1 cellular context compared by ENCODE assay signal in genomic region chr1:23904748-23905357, GRCh38.
TF ChIP-seq lines count a peak whose summit lies in the region.

No MANE protein-coding gene starts in this region.

TF ChIP-seq in GM12878, 131 proteins besides CTCF, POLR2A, EP300 and RAD21 (continued from another document and continues in another):
- TF ChIP-seq ZBTB4 (CRISPR knock-in tag; IDR thresholded peaks at IDR 0.05) (no peak), ZBTB40 (IDR thresholded peaks at IDR 0.05; ENCODE audit: borderline replicate concordance) (no peak), EZH2 (IDR thresholded peaks at IDR 0.05; ENCODE audit: borderline replicate concordance, control insufficient read depth, low read depth, low read length) (no peak), YY1 (IDR thresholded peaks at IDR 0.05; ENCODE audit: low read depth, low read length) (peak; percentile 48), ZBTB11 (CRISPR knock-in tag; IDR thresholded peaks at IDR 0.05) (no peak), FOXM1 (IDR thresholded peaks at IDR 0.05; ENCODE audit: low read depth, low read length) (no peak), BRCA1 (IDR thresholded peaks at IDR 0.05; ENCODE audit: low read depth, low read length) (no peak), YBX1 (IDR thresholded peaks at IDR 0.05) (no peak), E2F4 (IDR thresholded peaks at IDR 0.05; ENCODE audit: low read depth, low read length) (no peak), BCL3 (IDR thresholded peaks at IDR 0.05; ENCODE audit: borderline replicate concordance, insufficient read depth, low read depth, low read length, poor library complexity, severe bottlenecking) (peak; percentile 74), NKRF (conservative IDR thresholded peaks at IDR 0.05) (no peak), BCL11A (IDR thresholded peaks at IDR 0.05; ENCODE audit: low read depth, low read length) (peak; percentile 50), ATF3 (IDR thresholded peaks at IDR 0.05; ENCODE audit: borderline replicate concordance, extremely low read depth, low read depth, low read length) (no peak), GATAD2B (conservative IDR thresholded peaks at IDR 0.05; ENCODE audit: low read depth) (no peak), EED (IDR thresholded peaks at IDR 0.05; ENCODE audit: low read depth) (peak; percentile 93), MLLT1 (IDR thresholded peaks at IDR 0.05) (peak; percentile 76), ETV6 (conservative IDR thresholded peaks at IDR 0.05 in 1 of 2, IDR thresholded peaks at IDR 0.05 in 1 of 2; ENCODE audit: borderline replicate concordance in 1 of 2, low read depth in 1 of 2) (peak in 1 of 2 experiments; percentile 50; a peak in 1 of 4 replicates), CREM (IDR thresholded peaks at IDR 0.05; ENCODE audit: low read depth) (peak; percentile 43; the same call in 1 of the 2 replicates), E2F8 (IDR thresholded peaks at IDR 0.05; ENCODE audit: low read depth, partially characterized antibody) (no peak), JUND (IDR thresholded peaks at IDR 0.05; ENCODE audit: low read depth, low read length) (no peak; the same call in 1 of the 2 replicates), POU2F2 (IDR thresholded peaks at IDR 0.05; ENCODE audit: borderline replicate concordance, low read depth, low read length) (no peak), RELB (IDR thresholded peaks at IDR 0.05; ENCODE audit: low read depth) (peak; percentile 74; the same call in 1 of the 2 replicates), PML (IDR thresholded peaks at IDR 0.05; ENCODE audit: low read length) (no peak), DPF2 (IDR thresholded peaks at IDR 0.05) (peak; percentile 55; the same call in 1 of the 2 replicates), STAT1 (conservative IDR thresholded peaks at IDR 0.05) (no peak), SMC3 (IDR thresholded peaks at IDR 0.05; ENCODE audit: borderline replicate concordance, low read length) (no peak), USF2 (IDR thresholded peaks at IDR 0.05; ENCODE audit: borderline replicate concordance, low read depth, low read length) (peak; percentile 37; the same call in 1 of the 2 replicates), SIX5 (IDR thresholded peaks at IDR 0.05; ENCODE audit: low read depth, low read length, severe bottlenecking) (no peak), HDGF (IDR thresholded peaks at IDR 0.05) (0 out of 2 replicates have a peak, but pooled peaks have one; percentile 37), NBN (IDR thresholded peaks at IDR 0.05) (peak; percentile 75), STAT3 (IDR thresholded peaks at IDR 0.05; ENCODE audit: low read depth, low read length) (no peak)
